ENCODE assay signal across 20 cellular contexts in the genomic region with DNA sequence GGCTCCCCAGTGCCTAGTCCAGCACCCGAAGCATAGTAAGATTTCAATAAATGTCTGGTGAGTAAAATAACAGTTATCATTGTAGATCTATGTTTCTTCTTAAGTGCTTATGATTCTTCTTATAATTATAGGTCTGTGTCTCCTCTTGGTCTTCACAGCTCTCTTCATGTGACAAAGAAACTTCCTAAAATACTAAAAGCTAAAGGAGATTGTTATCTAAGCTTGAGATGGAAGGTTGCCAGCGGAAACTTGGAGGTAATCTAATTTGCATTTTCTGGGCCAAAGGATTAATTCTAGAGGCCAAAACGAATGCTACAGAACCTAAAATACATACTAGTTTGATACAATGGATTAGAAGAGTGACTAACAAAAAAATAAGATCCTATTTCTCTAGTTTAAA. TPM values are rescaled to one million over a fixed set of nuclear protein-coding genes. Genes with fewer than 3 reads are reported as not detected.
A peak's percentile ranks its signal among the peaks of the same experiment; 100 is the strongest.
DNase-seq lines count a peak whose midpoint lies in the region; ATAC-seq and TF ChIP-seq lines count a peak whose summit lies in the region.
"Had no signal": no experiment of that assay in that cellular context is flagged by ENCODE, and none has a peak within 500 bp of the region (broad histone marks: within the 10 kb centered on the region; RNA-seq: fewer than 3 reads in every experiment).

No MANE protein-coding gene starts in this region.

- TF ChIP-seq CTCF in A673 (conservative IDR thresholded peaks at IDR 0.05; ENCODE audit: low read depth, low read length) = no peak

- H3K36me3 ChIP-seq in A673 (ENCODE audit: insufficient read depth, low read length, poor library complexity, severe bottlenecking) = no peaks in the 10 kb centered on the region

- CTCF ChIA-PET in A673 (lab: Charles Lee) = no interaction called here

- intact Hi-C loops in A673 (cut with micrococcal nuclease; ENCODE audit: unreplicated experiment) = no loop called here
- intact Hi-C loops in posterior cingulate gyrus (cut with DNase I) = no loop called here

- no peaks in the 10 kb centered on the region for H3K27me3 ChIP-seq in A673 (replicated peaks; ENCODE audit: insufficient read depth, low read depth, low read length, poor library complexity)

- no peak overlapping the region for H3K27ac ChIP-seq in A673 (ENCODE audit: low read depth, low read length, poor library complexity, severe bottlenecking)
- H3K27ac ChIP-seq: A549, GM23248 had no signal

- POLR2A ChIA-PET in A673 (lab: Charles Lee; ENCODE audit: low non-redundant PET) = no interaction called here

- no TSS peak for BruUV-seq in A673 (replicated peaks; lab: Mats Ljungman, UMichigan)

- DNase-seq in A673 (ENCODE audit: low spot score) (peak; percentile 77), M059J (ENCODE audit: low read depth) (peak; percentile 22), OCI-M1 (lab: John Stamatoyannopoulos, UW) (peak; percentile 20), posterior cingulate gyrus (no peak)
- DNase-seq: 8988T; C1 segment of cervical spinal cord; Calu3; CD4-positive, alpha-beta memory T cell; COR-L47; DMS53; DMS79 treated with DMSO at 0.1 percent for 48 hours; GF-D8; GM23248; H7; HCEC 1CT had no signal

- ATAC-seq in SK-N-SH treated with all-trans-retinoic acid at 6 μM for 48 hours = peak; percentile 40; the same call in 2 of the 3 replicates
- no peak for ATAC-seq in GM21528 (IDR thresholded peaks at IDR 0.05; ENCODE audit: low FRiP score, unreplicated experiment)
- ATAC-seq in GM21447 (IDR thresholded peaks at IDR 0.05; ENCODE audit: unreplicated experiment) = no peak
- ATAC-seq: A549 had no signal

- no peaks in the 10 kb centered on the region for H3K9me3 ChIP-seq in A673 (ENCODE audit: low read depth, low read length, poor library complexity, severe bottlenecking)
- H3K9me3 ChIP-seq: A549 had no signal

- peaks cover 14% of the 10 kb centered on the region for H3K4me1 ChIP-seq in A673 (ENCODE audit: insufficient read depth, low read length, poor library complexity, severe bottlenecking)

- no peak overlapping the region for H3K4me3 ChIP-seq in A673 (ENCODE audit: low read depth, low read length, poor library complexity, severe bottlenecking)
- H3K4me3 ChIP-seq: A549, GM23248 had no signal

TF ChIP-seq in SK-N-SH treated with all-trans-retinoic acid at 6 μM for 48 hours, 23 proteins besides CTCF, POLR2A, EP300 and RAD21:
- TF ChIP-seq ISL1 (CRISPR knock-in tag; IDR thresholded peaks at IDR 0.05) (peak; percentile 68; the same call in 1 of the 2 replicates), CSDC2 (CRISPR knock-in tag; IDR thresholded peaks at IDR 0.05) (no peak), ESRRG (CRISPR knock-in tag; IDR thresholded peaks at IDR 0.05) (no peak)
TF ChIP-seq in SK-N-SH treated with all-trans-retinoic acid at 6 μM for 48 hours: peak in this region for 1.

RNA-seq across cellular contexts. Expression of a gene that starts 13.6 kb away (rescaled TPM):
- total RNA-seq in A673 (2021) = 25.5 and 25.8 TPM in 2 replicates
- 3.5 and 5.5 TPM in 2 replicates for total RNA-seq in M059J (2014; rRNA removed; shearing (Covaris generic))
- total RNA-seq: G401 had no signal

Comparison
In these comparisons a context has a peak if more than half of its experiments do, and no peak if none do; other contexts are left out.
1. DNase-seq: peak in A673 (single experiment), M059J (single experiment) and OCI-M1 (single experiment); none in posterior cingulate gyrus (0 of 10).